ENCODE assay signal across 8 cellular contexts in genomic region chr18:37385846-37386435, GRCh38.
A peak's percentile ranks its signal among the peaks of the same experiment; 100 is the strongest.
DNase-seq lines count a peak whose midpoint lies in the region; ATAC-seq and TF ChIP-seq lines count a peak whose summit lies in the region.

No MANE protein-coding gene starts in this region.

- H3K4me1 Mint-ChIP-seq in MCF 10A (ENCODE audit: insufficient read depth, unreplicated experiment) (no peaks in the 10 kb centered on the region), mesothelial cell of epicardium (peaks cover 2% of the 10 kb centered on the region)

- H3K27ac Mint-ChIP-seq in MCF 10A (ENCODE audit: low read depth, unreplicated experiment) (no peak overlapping the region), mesothelial cell of epicardium (no peak overlapping the region)

- no peaks in the 10 kb centered on the region for H3K36me3 Mint-ChIP-seq in MCF 10A (ENCODE audit: insufficient read depth, unreplicated experiment)
- no peaks in the 10 kb centered on the region for H3K36me3 Mint-ChIP-seq in mesothelial cell of epicardium

- H3K9me3 Mint-ChIP-seq in MCF 10A (ENCODE audit: unreplicated experiment), result peaks cover 2% of the 10 kb centered on the region
- peaks cover 6% of the 10 kb centered on the region for H3K9me3 Mint-ChIP-seq in mesothelial cell of epicardium

- BruUV-seq in MCF 10A (replicated peaks; lab: Mats Ljungman, UMichigan), result no TSS peak

- DNase-seq in SIG-M5 treated with dmso at 0.1 percent for 504 hours (lab: John Stamatoyannopoulos, UW; ENCODE audit: unreplicated experiment) (peak; percentile 24), SIG-M5 (lab: John Stamatoyannopoulos, UW) (no peak), NCI-H2081 (lab: John Stamatoyannopoulos, UW) (peak; percentile 56 to 64), MCF 10A (ENCODE audit: unreplicated experiment) (peak; percentile 54), mesothelial cell of epicardium (ENCODE audit: low spot score in 2 of 2, unreplicated experiment in 2 of 2) (no peak), middle frontal gyrus (ENCODE audit: extremely low spot score, low spot score) (no peak)
- DNase-seq in activated CD8-positive, alpha-beta memory T cell treated with anti-CD3 and anti-CD28 coated beads for 24 hours, result no peak

- POLR2A ChIA-PET in MCF 10A (lab: Yijun Ruan, JAX), result no interaction called here

- CTCF ChIA-PET in MCF 10A (lab: Yijun Ruan, JAX), result interaction anchor here (0.7 to 4.1 kb wide), 15 partner anchors 11 to 851 kb away, joined by 3 to 76 read pairs (median 3); no protein-coding TSS in a partner anchor

- peak; percentile 53 for TF ChIP-seq CTCF in MCF 10A (IDR thresholded peaks at IDR 0.05; ENCODE audit: unreplicated experiment)
- TF ChIP-seq CTCF in mesothelial cell of epicardium (IDR thresholded peaks at IDR 0.05; ENCODE audit: unreplicated experiment), result peak; percentile 99

- ATAC-seq in GM18907 (IDR thresholded peaks at IDR 0.05; ENCODE audit: unreplicated experiment), result no peak

- intact Hi-C loops in MCF 10A (cut with micrococcal nuclease), result loop anchor here (1.0 to 10.0 kb wide), 2 partner anchors 89 to 152 kb away; no protein-coding TSS in a partner anchor

- H3K27me3 Mint-ChIP-seq in MCF 10A (ENCODE audit: insufficient read depth, unreplicated experiment), result peaks cover 17% of the 10 kb centered on the region
- peaks cover 50% of the 10 kb centered on the region for H3K27me3 Mint-ChIP-seq in mesothelial cell of epicardium (ENCODE audit: low read depth)

- H3K4me3 Mint-ChIP-seq in MCF 10A (ENCODE audit: unreplicated experiment) (no peak overlapping the region), mesothelial cell of epicardium (no peak overlapping the region)

Comparison
In these comparisons a context has a peak if more than half of its experiments do, and no peak if none do; other contexts are left out.
1. DNase-seq: peak in SIG-M5 treated with dmso at 0.1 percent for 504 hours (single experiment), NCI-H2081 (2 of 2) and MCF 10A (single experiment); none in SIG-M5 (single experiment), mesothelial cell of epicardium (0 of 2), activated CD8-positive, alpha-beta memory T cell treated with anti-CD3 and anti-CD28 coated beads for 24 hours (single experiment) and middle frontal gyrus (single experiment).